ENCODE assay signal across 17 cellular contexts in genomic region chrX:108267561-108267960, GRCh38.
"Had no signal": no experiment of that assay in that cellular context is flagged by ENCODE, and none has a peak within 500 bp of the region (broad histone marks: within the 10 kb centered on the region; RNA-seq: fewer than 3 reads in every experiment).

No MANE protein-coding gene starts in this region.

- H3K27me3 ChIP-seq: hepatocyte, neutrophil, upper lobe of left lung, uterus had no signal

- H3K27ac ChIP-seq: coronary artery, hepatocyte, neutrophil, skin epidermis, stomach, upper lobe of left lung had no signal

- H3K9me3 ChIP-seq: mucosa of descending colon, neutrophil, upper lobe of left lung, uterus had no signal

- H3K4me1 ChIP-seq: stomach, upper lobe of left lung, uterus had no signal

- H3K79me2 ChIP-seq: hepatocyte had no signal

- DNase-seq: cerebellar nuclear complex; effector CD4-positive, alpha-beta T cell; endodermal cell; foreskin melanocyte; head of caudate nucleus; mucosa of descending colon; naive thymus-derived CD8-positive, alpha-beta T cell; stimulated activated CD4-positive, alpha-beta T cell treated with anti-CD3 and anti-CD28 coated beads, Interleukin-2, amount 100 ng/mL, for 24 hours; stimulated activated naive CD4-positive, alpha-beta T cell; stomach; substantia nigra; upper lobe of left lung; uterus had no signal

- H3K4me2 ChIP-seq: hepatocyte had no signal

- H3K36me3 ChIP-seq: neutrophil, stomach, upper lobe of left lung, uterus had no signal

- H3K4me3 ChIP-seq: coronary artery, hepatocyte, mucosa of descending colon, skin epidermis, stomach, upper lobe of left lung, uterus had no signal

- H2AFZ ChIP-seq: hepatocyte had no signal
